ENCODE assay signal across 8 cellular contexts in the genomic region with DNA sequence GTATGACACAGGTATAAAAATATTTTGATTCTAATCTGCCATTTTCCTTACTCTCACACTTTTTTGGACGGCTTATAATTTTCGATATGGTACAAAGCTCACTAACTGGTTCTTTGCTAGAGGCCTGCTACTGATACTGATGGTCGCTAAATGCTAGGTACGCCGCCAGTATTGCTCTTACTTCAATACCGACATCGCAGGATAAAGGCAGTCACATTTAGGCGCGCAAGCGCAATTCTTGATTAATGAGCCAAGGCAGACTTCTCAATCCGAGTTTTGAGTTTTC. TPM values are rescaled to one million over a fixed set of nuclear protein-coding genes. Genes with fewer than 3 reads are reported as not detected.
DNase-seq lines count a peak whose midpoint lies in the region; ATAC-seq, FAIRE-seq and TF ChIP-seq lines count a peak whose summit lies in the region.

No MANE protein-coding gene starts in this region.

- H3K27me3 ChIP-seq in GM12878 (replicated peaks in 1 of 2; ENCODE audit: control insufficient read depth in 2 of 2, insufficient read depth in 2 of 2, low read length in 1 of 2) (no peaks in the 10 kb centered on the region), HepG2 (ENCODE audit: control insufficient read depth in 1 of 2, insufficient read depth in 2 of 2, low read length in 2 of 2) (no peaks in the 10 kb centered on the region; a peak in 1 of 5 replicates), thymus (ENCODE audit: control insufficient read depth, insufficient read depth) (no peaks in the 10 kb centered on the region)

- peak overlapping the region; percentile 88 for H3K4me3 ChIP-seq in Jurkat, Clone E6-1 (ENCODE audit: low read length)
- peak overlapping the region; percentile 87 for H3K4me3 ChIP-seq in GM12878
- peak overlapping the region; percentile 76 to 96 (median 83) for H3K4me3 ChIP-seq in HepG2 (replicated peaks in 1 of 3; ENCODE audit: insufficient read depth in 1 of 3, low read depth in 2 of 3, low read length in 3 of 3)
- H3K4me3 ChIP-seq in thymus (ENCODE audit: low read length): peak overlapping the region; percentile 78

- in situ Hi-C loops in GM13976 (cut with MboI; ENCODE audit: low sequenced_read_pairs, unreplicated experiment) (no loop called here), GM12878 (cut with MboI) (no loop called here), HepG2 (cut with HindIII; ENCODE audit: extremely low pct_ligation_motif_present, low pct_unique_long_range_greater_than_20kb) (loop anchor here (10.0 to 25.0 kb wide), 2 partner anchors 197 to 331 kb away; a partner anchor contains a TSS)

- TF ChIP-seq EP300 in GM12878 (IDR thresholded peaks at IDR 0.05; ENCODE audit: borderline replicate concordance in 1 of 2, control insufficient read depth in 1 of 2, low read depth in 2 of 2, low read length in 2 of 2) (no peak), HepG2 (IDR thresholded peaks at IDR 0.05; ENCODE audit: low read depth in 2 of 2, low read length in 2 of 2) (no peak), HepG2 (CRISPR knock-in tag; IDR thresholded peaks at IDR 0.05; ENCODE audit: borderline replicate concordance) (no peak)

- BruUV-seq in GM12878 (replicated peaks; lab: Mats Ljungman, UMichigan) (no TSS peak), HepG2 (replicated peaks; lab: Mats Ljungman, UMichigan) (no TSS peak)

- SMC1A ChIA-PET in GM12878 (lab: Charles Lee; ENCODE audit: uncharacterized antibody, unreplicated experiment): interaction anchor here (1.0 kb wide), 1 partner anchor 191 kb away, joined by 4 read pairs; no protein-coding TSS in a partner anchor

- H3K4me1 ChIP-seq in GM12878 (ENCODE audit: control insufficient read depth, insufficient read depth, low read length) (no peaks in the 10 kb centered on the region), HepG2 (ENCODE audit: insufficient read depth, low read length) (peaks cover 28% of the 10 kb centered on the region), thymus (ENCODE audit: control insufficient read depth, insufficient read depth, low read length) (no peaks in the 10 kb centered on the region)

- H3K79me2 ChIP-seq in GM12878 (ENCODE audit: control insufficient read depth, insufficient read depth, low read length) (peaks cover 61% of the 10 kb centered on the region), HepG2 (ENCODE audit: insufficient read depth, low read length) (peaks cover 38% of the 10 kb centered on the region)

- intact Hi-C loops in GM12878 (cut with micrococcal nuclease; ENCODE audit: unreplicated experiment) (no loop called here), HepG2 (cut with micrococcal nuclease; ENCODE audit: unreplicated experiment) (loop anchor here (2.0 to 10.0 kb wide), 3 partner anchors 153 to 1959 kb away; a partner anchor contains a TSS)

- ATAC-seq in GM21529 (IDR thresholded peaks at IDR 0.05; ENCODE audit: unreplicated experiment) (peak; percentile 15), GM12878 (peak; percentile 27), HepG2 (peak; percentile 11)

- peak overlapping the region; percentile 71 for H3K9ac ChIP-seq in GM12878 (ENCODE audit: control insufficient read depth, insufficient read depth, low read length)
- H3K9ac ChIP-seq in HepG2 (ENCODE audit: insufficient read depth, low read depth, low read length): peak overlapping the region; percentile 82

- peak; percentile 10 for DNase-seq in GM13976 (ENCODE audit: low spot score)
- no peak for DNase-seq in Jurkat, Clone E6-1 (ENCODE audit: low read depth, low spot score)
- no peak for DNase-seq in GM12878 (ENCODE audit: low read depth, low spot score)
- DNase-seq in HepG2 (ENCODE audit: low spot score): no peak
- no peak for DNase-seq in HK-2 (ENCODE audit: unreplicated experiment)
- DNase-seq in mesenteric fat pad (ENCODE audit: low spot score): no peak

- FAIRE-seq in GM12878 (lab: Jason Lieb, UNC) (no peak), HepG2 (lab: Jason Lieb, UNC) (no peak)

- 1% methylated on average over 11 of the region's 11 CpGs for WGBS in GM12878 (ENCODE audit: insufficient coverage, insufficient replicate concordance, low lambda C conversion rate, missing lambda C conversion rate)
- WGBS in HepG2 (ENCODE audit: low lambda C conversion rate): 2% methylated on average over 11 of the region's 11 CpGs
- under 1% methylated on average over 11 of the region's 11 CpGs for WGBS in thymus

- peak overlapping the region; percentile 77 for H3K27ac ChIP-seq in GM12878 (ENCODE audit: control insufficient read depth, insufficient read depth)
- H3K27ac ChIP-seq in HepG2 (ENCODE audit: extremely low read length, insufficient read depth, low read length): peak overlapping the region; percentile 88
- peak overlapping the region; percentile 98 for H3K27ac ChIP-seq in thymus (ENCODE audit: low read depth)

- H4K20me1 ChIP-seq in GM12878 (ENCODE audit: control insufficient read depth, insufficient read depth) (no peaks in the 10 kb centered on the region), HepG2 (ENCODE audit: insufficient read depth, low read length) (peaks cover 30% of the 10 kb centered on the region)

- RAD21 ChIA-PET in GM12878 (lab: Charles Lee; ENCODE audit: unreplicated experiment): no interaction called here

- TF ChIP-seq POLR2A in GM12878 (IDR thresholded peaks at IDR 0.05; ENCODE audit: low read depth, low read length) (no peak), HepG2 (IDR thresholded peaks at IDR 0.05; ENCODE audit: insufficient read depth in 1 of 2, low read depth in 2 of 2, low read length in 2 of 2) (no peak)

- no peak for TF ChIP-seq CTCF in GM13976 (IDR thresholded peaks at IDR 0.05; ENCODE audit: borderline replicate concordance, control extremely low read depth, extremely low read depth, insufficient read depth, missing control alignments)
- no peak for TF ChIP-seq CTCF in GM12878 (IDR thresholded peaks at IDR 0.05 in 2 of 3, conservative IDR thresholded peaks at IDR 0.05 in 1 of 3; ENCODE audit: control insufficient read depth in 2 of 3, extremely low read depth in 1 of 3, insufficient read depth in 1 of 3, low read depth in 3 of 3, low read length in 3 of 3)
- TF ChIP-seq CTCF in HepG2 (CRISPR knock-in tag; IDR thresholded peaks at IDR 0.05): no peak

- H2AFZ ChIP-seq in GM12878 (ENCODE audit: control insufficient read depth, low read depth, low read length): peak overlapping the region; percentile 96
- peak overlapping the region; percentile 99 for H2AFZ ChIP-seq in HepG2 (ENCODE audit: low read length)

- CTCF ChIA-PET in GM12878 (lab: Yijun Ruan, JAX) (no interaction called here), HepG2 (lab: Yijun Ruan, JAX; ENCODE audit: low intra/inter-chr PET ratio, low total read pairs) (no interaction called here)

- peak overlapping the region; percentile 86 for H3K4me2 ChIP-seq in GM12878 (ENCODE audit: control insufficient read depth, insufficient read depth)
- peak overlapping the region; percentile 81 for H3K4me2 ChIP-seq in HepG2 (ENCODE audit: low read depth, low read length)

- POLR2A ChIA-PET in GM12878 (lab: Charles Lee): no interaction called here
- POLR2A ChIA-PET in HepG2 (lab: Yijun Ruan, JAX): interaction anchor here (2.6 kb wide), 1 partner anchor 153 kb away, joined by 10 read pairs; a partner anchor contains a TSS

- no peak for TF ChIP-seq RAD21 in GM12878 (IDR thresholded peaks at IDR 0.05; ENCODE audit: insufficient read depth, low read depth, low read length)
- TF ChIP-seq RAD21 in HepG2 (CRISPR knock-in tag; IDR thresholded peaks at IDR 0.05): no peak

- H3K36me3 ChIP-seq in GM12878 (ENCODE audit: control insufficient read depth in 2 of 2, insufficient read depth in 2 of 2, low read length in 1 of 2): no peaks in the 10 kb centered on the region
- H3K36me3 ChIP-seq in HepG2 (replicated peaks in 1 of 2; ENCODE audit: control insufficient read depth in 1 of 2, insufficient read depth in 2 of 2, low read length in 2 of 2): peaks cover 0 to 4% of the 10 kb centered on the region in 2 experiments; a peak in 1 of 5 replicates
- no peaks in the 10 kb centered on the region for H3K36me3 ChIP-seq in thymus (ENCODE audit: control insufficient read depth, insufficient read depth)

- no peaks in the 10 kb centered on the region for H3K9me3 ChIP-seq in GM12878 (replicated peaks; ENCODE audit: control insufficient read depth, insufficient read depth, low read length)
- no peaks in the 10 kb centered on the region for H3K9me3 ChIP-seq in HepG2 (ENCODE audit: low read length)
- H3K9me3 ChIP-seq in thymus (ENCODE audit: control insufficient read depth): peaks cover 2% of the 10 kb centered on the region

RNA-seq across cellular contexts. Expression of a gene that starts 0.6 kb away (rescaled TPM):
- 12.4 TPM for polyA plus RNA-seq in Jurkat, Clone E6-1 (2012; ENCODE audit: insufficient read depth, insufficient read length)
- 26.0 and 27.9 TPM in 2 replicates for total RNA-seq in GM12878 (2013; cell fraction: nucleolus; rRNA removed)
- 16.3 TPM in 2 replicates for total RNA-seq in GM12878 (2014; rRNA removed)
- total RNA-seq in GM12878 (2014; rRNA removed; fragmentation: Illumina TruSeq; extraction: Trizol): 15.0 and 16.8 TPM in 2 replicates
- 19.0 and 20.3 TPM in 2 replicates for total RNA-seq in GM12878 (2021)
- 5.1 TPM for polyA plus RNA-seq in GM12878 (2011; ENCODE audit: low read depth)
- 14.6 and 17.6 TPM in 2 replicates for polyA plus RNA-seq in GM12878 (2011; rRNA removed)
- polyA plus RNA-seq in GM12878 (2011; cell fraction: cytosol; rRNA removed): 10.0 and 10.7 TPM in 2 replicates
- 7.2 and 7.6 TPM in 2 replicates for polyA plus RNA-seq in GM12878 (2011; cell fraction: nucleus; rRNA removed)
- polyA plus RNA-seq in GM12878 (2012): 7.8 TPM in 2 replicates
- polyA plus RNA-seq in GM12878 (2014; fragmentation: Illumina TruSeq; extraction: Trizol): 11.0 and 12.1 TPM in 2 replicates
- polyA plus RNA-seq in GM12878 (2014; fragmentation: Nextera tagmentation; extraction: Ambion mirVana): 1 to 10 TPM; 4.4 to 4.6 TPM
- polyA plus RNA-seq in GM12878 (2014; rRNA removed): 7.5 and 9.1 TPM in 2 replicates
- 10 to 100 TPM; 14.7 to 17.7 TPM for polyA plus RNA-seq in GM12878 (2016; fragmentation: Nextera tagmentation; extraction: Ambion mirVana)
- 37.0 and 43.3 TPM in 2 replicates for polyA minus RNA-seq in GM12878 (2011; rRNA and poly(A)+ RNA removed)
- polyA minus RNA-seq in GM12878 (2011; cell fraction: cytosol; rRNA and poly(A)+ RNA removed): 14.0 and 15.2 TPM in 2 replicates
- polyA minus RNA-seq in GM12878 (2011; cell fraction: nucleus; rRNA and poly(A)+ RNA removed): 24.4 and 37.7 TPM in 2 replicates
- total RNA-seq in HepG2 (2016; rRNA removed; fragmentation: Illumina TruSeq; extraction: Trizol): 11.8 and 15.5 TPM in 2 replicates
- total RNA-seq in HepG2 (2016; cell fraction: cytosol; rRNA removed; fragmentation: Illumina TruSeq; extraction: Trizol; ENCODE audit: low read depth): 1.1 and 1.3 TPM in 2 replicates
- 11.6 and 14.2 TPM in 2 replicates for total RNA-seq in HepG2 (2016; cell fraction: insoluble cytoplasmic fraction; rRNA removed; fragmentation: Illumina TruSeq; extraction: Trizol)
- total RNA-seq in HepG2 (2016; cell fraction: membrane; rRNA removed; fragmentation: Illumina TruSeq; extraction: Trizol): 7.4 and 7.8 TPM in 2 replicates
- total RNA-seq in HepG2 (2016; cell fraction: nucleus; rRNA removed; fragmentation: Illumina TruSeq; extraction: Trizol): 14.3 and 15.3 TPM in 2 replicates
- 4.5 and 4.8 TPM in 2 replicates for polyA plus RNA-seq in HepG2 (2011; rRNA removed)
- 2.9 and 4.1 TPM in 2 replicates for polyA plus RNA-seq in HepG2 (2011; cell fraction: cytosol; rRNA removed)
- 4.3 and 4.4 TPM in 2 replicates for polyA plus RNA-seq in HepG2 (2011; cell fraction: nucleus; rRNA removed)
- polyA plus RNA-seq in HepG2 (2012): 5.4 and 5.8 TPM in 2 replicates
- polyA plus RNA-seq in HepG2 (2016; cell fraction: cytosol; fragmentation: Illumina TruSeq; extraction: Trizol; ENCODE audit: low read depth): 0.45 and 0.48 TPM in 2 replicates
- 8.4 and 9.0 TPM in 2 replicates for polyA plus RNA-seq in HepG2 (2016; cell fraction: insoluble cytoplasmic fraction; fragmentation: Illumina TruSeq; extraction: Trizol; ENCODE audit: low read depth)
- polyA plus RNA-seq in HepG2 (2016; cell fraction: membrane; fragmentation: Illumina TruSeq; extraction: Trizol; ENCODE audit: low read depth): 2.1 and 2.5 TPM in 2 replicates
- 6.0 and 6.8 TPM in 2 replicates for polyA plus RNA-seq in HepG2 (2016; cell fraction: nucleus; fragmentation: Illumina TruSeq; extraction: Trizol; ENCODE audit: insufficient read depth, low read depth)
- 25.6 and 31.9 TPM in 2 replicates for polyA minus RNA-seq in HepG2 (2011; rRNA and poly(A)+ RNA removed; ENCODE audit: low replicate concordance)
- 9.3 and 11.3 TPM in 2 replicates for polyA minus RNA-seq in HepG2 (2011; cell fraction: cytosol; rRNA and poly(A)+ RNA removed)
- polyA minus RNA-seq in HepG2 (2011; cell fraction: nucleus; rRNA and poly(A)+ RNA removed): 36.6 and 38.2 TPM in 2 replicates
- polyA plus RNA-seq in thymus: 11.0 TPM
- total RNA-seq in mesenteric fat pad: 20.7 TPM
